Comparison of ENCODE assay signal across 9 cellular contexts in the genomic region with DNA sequence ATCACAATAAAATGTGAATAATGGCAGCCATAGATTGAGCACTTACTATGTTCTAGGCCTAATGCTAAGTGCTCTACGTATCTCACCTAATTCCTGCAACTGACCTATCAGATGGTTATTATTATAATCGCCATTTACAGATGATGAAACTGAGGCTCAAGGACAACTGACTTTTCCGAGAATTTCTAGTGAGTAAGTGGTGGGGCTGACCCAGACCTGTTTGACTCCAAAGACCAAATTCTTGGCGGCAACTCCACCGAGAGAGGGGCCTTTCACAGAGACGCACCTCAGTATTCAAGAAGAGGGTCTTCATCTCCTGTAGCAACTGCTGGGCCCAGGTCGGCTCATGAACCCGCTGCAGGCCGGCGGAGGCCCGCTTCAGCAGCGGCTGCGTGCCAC. TPM values are rescaled to one million over a fixed set of nuclear protein-coding genes. Genes with fewer than 3 reads are reported as not detected.
A peak's percentile ranks its signal among the peaks of the same experiment; 100 is the strongest.
DNase-seq lines count a peak whose midpoint lies in the region; ATAC-seq, FAIRE-seq and TF ChIP-seq lines count a peak whose summit lies in the region.
"Had no signal": no experiment of that assay in that cellular context is flagged by ENCODE, and none has a peak within 500 bp of the region (broad histone marks: within the 10 kb centered on the region; RNA-seq: fewer than 3 reads in every experiment).

No MANE protein-coding gene starts in this region.

- H3K4me2 ChIP-seq in skeletal muscle satellite cell (ENCODE audit: low read length) = peak overlapping the region; percentile 96

- H3K27me3 ChIP-seq in WERI-Rb-1 (ENCODE audit: insufficient read depth, low read depth, severe bottlenecking) (no peaks in the 10 kb centered on the region), skeletal muscle satellite cell (ENCODE audit: control insufficient read depth, insufficient read depth, low read length) (no peaks in the 10 kb centered on the region)

- H3K36me3 ChIP-seq in WERI-Rb-1 (peaks cover 31% of the 10 kb centered on the region), skeletal muscle satellite cell (ENCODE audit: insufficient read depth, low read length) (peaks cover 29% of the 10 kb centered on the region)

- H3K27me3 Mint-ChIP-seq in glutamatergic neuron (ENCODE audit: unreplicated experiment) = peaks cover 2% of the 10 kb centered on the region

- no peak for FAIRE-seq in RCC 7860 (lab: Jason Lieb, UNC)
- FAIRE-seq: colon had no signal

- peaks cover 4% of the 10 kb centered on the region for H3K9me3 Mint-ChIP-seq in glutamatergic neuron (ENCODE audit: unreplicated experiment)

- peaks cover 2% of the 10 kb centered on the region for H3K4me1 Mint-ChIP-seq in glutamatergic neuron (ENCODE audit: low read depth, unreplicated experiment)

- peaks cover 7% of the 10 kb centered on the region for H3K36me3 Mint-ChIP-seq in glutamatergic neuron (ENCODE audit: unreplicated experiment)

- peak overlapping the region; percentile 97 for H3K4me3 Mint-ChIP-seq in glutamatergic neuron (ENCODE audit: unreplicated experiment)

- TF ChIP-seq CTCF in WERI-Rb-1 (IDR thresholded peaks at IDR 0.05; ENCODE audit: low read depth, low read length) (no peak), glutamatergic neuron (IDR thresholded peaks at IDR 0.05; ENCODE audit: partially characterized antibody, unreplicated experiment) (no peak)

- H3K4me3 ChIP-seq in WERI-Rb-1 (ENCODE audit: low read depth, low read length) = peak overlapping the region; percentile 93
- peak overlapping the region; percentile 88 for H3K4me3 ChIP-seq in skeletal muscle satellite cell (ENCODE audit: low read length)

- intact Hi-C loops in head of caudate nucleus (cut with DNase I) = loop anchor here (10.0 kb wide), 1 partner anchor 173 kb away; a partner anchor contains a TSS

- ATAC-seq in GM21717 (IDR thresholded peaks at IDR 0.05; ENCODE audit: unreplicated experiment) = peak; percentile 7

- 0 out of 2 replicates have a peak overlapping the region, but pooled peaks have one; percentile 16 for H3K27ac ChIP-seq in WERI-Rb-1

- peak overlapping the region; percentile 83 for H3K27ac Mint-ChIP-seq in glutamatergic neuron (ENCODE audit: unreplicated experiment)

- H3K9me3 ChIP-seq in WERI-Rb-1 (ENCODE audit: severe bottlenecking) (no peaks in the 10 kb centered on the region), skeletal muscle satellite cell (replicated peaks; ENCODE audit: low read length) (no peaks in the 10 kb centered on the region)

- peak overlapping the region; percentile 99 for H3K9ac ChIP-seq in skeletal muscle satellite cell (ENCODE audit: low read depth, low read length)

- H3K4me1 ChIP-seq in skeletal muscle satellite cell (ENCODE audit: control insufficient read depth, insufficient read depth, low read length) = peaks cover 27% of the 10 kb centered on the region

- no peak for DNase-seq in WERI-Rb-1
- no peak for DNase-seq in glutamatergic neuron
- DNase-seq in head of caudate nucleus = no peak
- DNase-seq in medulla oblongata (ENCODE audit: extremely low spot score) = no peak
- no peak for DNase-seq in DMS 273 treated with DMSO at 0.1 percent for 48 hours (lab: John Stamatoyannopoulos, UW)
- no peak for DNase-seq in RCC 7860 (ENCODE audit: low spot score)

RNA-seq across cellular contexts. Expression of a gene that starts 0.6 kb away (rescaled TPM):
- 21.8 TPM for total RNA-seq in glutamatergic neuron (ENCODE audit: unreplicated experiment)
- total RNA-seq in skeletal muscle satellite cell (2012; rRNA removed) = 12.7 and 18.1 TPM in 2 replicates

RNA-seq across cellular contexts. Expression of a gene that starts 0.6 kb away (rescaled TPM):
- 103 TPM for total RNA-seq in glutamatergic neuron (ENCODE audit: unreplicated experiment)
- 348 and 369 TPM in 2 replicates for total RNA-seq in skeletal muscle satellite cell (2012; rRNA removed)

RNA-seq across cellular contexts. Expression of a gene that starts 12.7 kb away (rescaled TPM):
- total RNA-seq in glutamatergic neuron (ENCODE audit: unreplicated experiment) = not detected
- total RNA-seq in skeletal muscle satellite cell (2012; rRNA removed) = not detected in 2 replicates

RNA-seq across cellular contexts. Expression of a gene that starts 16.1 kb away (rescaled TPM):
- total RNA-seq in glutamatergic neuron (ENCODE audit: unreplicated experiment) = 2.7 TPM
- 0.76 and 2.2 TPM in 2 replicates for total RNA-seq in skeletal muscle satellite cell (2012; rRNA removed)

RNA-seq across cellular contexts. Expression of a gene that starts 21.2 kb away (rescaled TPM):
- 34.4 TPM for total RNA-seq in glutamatergic neuron (ENCODE audit: unreplicated experiment)
- total RNA-seq in skeletal muscle satellite cell (2012; rRNA removed) = 4.4 and 7.6 TPM in 2 replicates
